Comparison of ENCODE assay signal across 17 cellular contexts in genomic region chr5:155406815-155407214, GRCh38.
DNase-seq lines count a peak whose midpoint lies in the region; ATAC-seq and TF ChIP-seq lines count a peak whose summit lies in the region.
"Had no signal": no experiment of that assay in that cellular context is flagged by ENCODE, and none has a peak within 500 bp of the region (broad histone marks: within the 10 kb centered on the region; RNA-seq: fewer than 3 reads in every experiment).

No MANE protein-coding gene starts in this region.

- CTCF ChIA-PET in activated CD4-positive, alpha-beta memory T cell treated with anti-CD3 and anti-CD28 coated beads for 36 hours (lab: Charles Lee) = no interaction called here

- WGBS in testis, 2 donors = 85 to 90% methylated on average over 4 of the region's 4 CpGs

- ATAC-seq in Right ventricle myocardium superior (ENCODE audit: poor library complexity) = peak; percentile 62
- ATAC-seq in left cardiac atrium = no peak
- ATAC-seq in GM21723 (IDR thresholded peaks at IDR 0.05; ENCODE audit: unreplicated experiment) = peak; percentile 59
- ATAC-seq: PC-3 had no signal

- no peaks in the 10 kb centered on the region for H3K4me1 ChIP-seq in testis
- H3K4me1 ChIP-seq: Caco-2 had no signal

- no peak overlapping the region for H3K4me3 Mint-ChIP-seq in activated CD4-positive, alpha-beta memory T cell treated with anti-CD3 and anti-CD28 coated beads for 36 hours

- intact Hi-C loops in Right ventricle myocardium superior (cut with DNase I) = no loop called here
- intact Hi-C loops in left cardiac atrium (cut with DNase I) = no loop called here
- intact Hi-C loops in testis (cut with DNase I; ENCODE audit: low total_unique reads) = loop anchor here (10.0 kb wide), 1 partner anchor 958 kb away; no protein-coding TSS in a partner anchor
- intact Hi-C loops in activated CD4-positive, alpha-beta memory T cell treated with anti-CD3 and anti-CD28 coated beads for 36 hours (cut with micrococcal nuclease) = no loop called here

- H3K36me3 ChIP-seq in testis (ENCODE audit: low read depth, missing control alignments) = no peaks in the 10 kb centered on the region

- no peak overlapping the region for H3K27ac Mint-ChIP-seq in activated CD4-positive, alpha-beta memory T cell treated with anti-CD3 and anti-CD28 coated beads for 36 hours

- peaks cover 1% of the 10 kb centered on the region for H3K27me3 Mint-ChIP-seq in activated CD4-positive, alpha-beta memory T cell treated with anti-CD3 and anti-CD28 coated beads for 36 hours

- TF ChIP-seq POLR2A in testis (IDR thresholded peaks at IDR 0.05) = no peak

- TF ChIP-seq CTCF in testis (IDR thresholded peaks at IDR 0.05) = no peak

- peaks cover 15% of the 10 kb centered on the region for H3K9me3 Mint-ChIP-seq in activated CD4-positive, alpha-beta memory T cell treated with anti-CD3 and anti-CD28 coated beads for 36 hours

- DNase-seq in Right ventricle myocardium superior = no peak
- DNase-seq in left cardiac atrium = no peak
- DNase-seq in NOMO-1 treated with DMSO at 0.1 percent for 48 hours (lab: John Stamatoyannopoulos, UW; ENCODE audit: unreplicated experiment) = peak; percentile 37
- DNase-seq in pons (ENCODE audit: low spot score) = peak; percentile 27
- DNase-seq in NCI-H345 treated with DMSO at 0.1 percent for 48 hours (lab: John Stamatoyannopoulos, UW; ENCODE audit: unreplicated experiment) = no peak
- DNase-seq in testis = no peak
- no peak for DNase-seq in activated CD4-positive, alpha-beta memory T cell treated with anti-CD3 and anti-CD28 coated beads for 36 hours
- DNase-seq: Caco-2, IMR-90, NCI-H1092 treated with DMSO at 0.1 percent for 48 hours, NCI-H1694 treated with DMSO at 0.1 percent for 48 hours, NCI-H446, NCI-H82, PC-3, SK-N-SH had no signal

- H3K4me3 ChIP-seq in testis = no peak overlapping the region

- POLR2A ChIA-PET in activated CD4-positive, alpha-beta memory T cell treated with anti-CD3 and anti-CD28 coated beads for 36 hours (lab: Charles Lee) = no interaction called here

- no peaks in the 10 kb centered on the region for H3K36me3 Mint-ChIP-seq in activated CD4-positive, alpha-beta memory T cell treated with anti-CD3 and anti-CD28 coated beads for 36 hours

- no peaks in the 10 kb centered on the region for H3K4me1 Mint-ChIP-seq in activated CD4-positive, alpha-beta memory T cell treated with anti-CD3 and anti-CD28 coated beads for 36 hours (ENCODE audit: low read depth)

- no peaks in the 10 kb centered on the region for H3K9me3 ChIP-seq in testis
- H3K9me3 ChIP-seq: Caco-2, SK-N-SH had no signal

- no peaks in the 10 kb centered on the region for H3K27me3 ChIP-seq in testis

- H3K27ac ChIP-seq in testis = no peak overlapping the region
- H3K27ac ChIP-seq: C4-2B had no signal

Comparison
In these comparisons a context has a peak if more than half of its experiments do, and no peak if none do; other contexts are left out.
1. ATAC-seq: peak in Right ventricle myocardium superior (single experiment) and GM21723 (single experiment); none in left cardiac atrium (0 of 2).
2. DNase-seq: peak in NOMO-1 treated with DMSO at 0.1 percent for 48 hours (single experiment) and pons (single experiment); none in Right ventricle myocardium superior (single experiment), left cardiac atrium (single experiment), NCI-H345 treated with DMSO at 0.1 percent for 48 hours (single experiment), testis (single experiment) and activated CD4-positive, alpha-beta memory T cell treated with anti-CD3 and anti-CD28 coated beads for 36 hours (single experiment).